Comparison of ENCODE assay signal across 7 cellular contexts in genomic region chr5:33435893-33436490, GRCh38. TPM values are rescaled to one million over a fixed set of nuclear protein-coding genes. Genes with fewer than 3 reads are reported as not detected.
A peak's percentile ranks its signal among the peaks of the same experiment; 100 is the strongest.
DNase-seq lines count a peak whose midpoint lies in the region; ATAC-seq lines count a peak whose summit lies in the region.
"Not testable (repeated sequence)": the region's sequence is repeated elsewhere in the genome, so short reads cannot be mapped to it uniquely, and the experiment has no call there.

No MANE protein-coding gene starts in this region.

- H3K27me3 Mint-ChIP-seq in activated naive CD4-positive, alpha-beta T cell treated with anti-CD3 and anti-CD28 coated beads for 36 hours (ENCODE audit: low read depth): not testable (repeated sequence)

- not testable (repeated sequence) for H3K4me3 Mint-ChIP-seq in activated naive CD4-positive, alpha-beta T cell treated with anti-CD3 and anti-CD28 coated beads for 36 hours

- not testable (repeated sequence) for H3K27ac Mint-ChIP-seq in activated naive CD4-positive, alpha-beta T cell treated with anti-CD3 and anti-CD28 coated beads for 36 hours

- peak; percentile 75 for DNase-seq in NCI-H1105 treated with DMSO at 0.1 percent for 48 hours (lab: John Stamatoyannopoulos, UW)
- DNase-seq in activated naive CD4-positive, alpha-beta T cell treated with anti-CD3 and anti-CD28 coated beads for 36 hours: peak; percentile 82
- DNase-seq in glomerular visceral epithelial cell (ENCODE audit: extremely low spot score): peak; percentile 80
- peak; percentile 86 for DNase-seq in pons (ENCODE audit: low spot score)

- not testable (repeated sequence) for H3K4me1 Mint-ChIP-seq in activated naive CD4-positive, alpha-beta T cell treated with anti-CD3 and anti-CD28 coated beads for 36 hours (ENCODE audit: low read depth)

- CTCF ChIA-PET in activated naive CD4-positive, alpha-beta T cell treated with anti-CD3 and anti-CD28 coated beads for 36 hours (lab: Charles Lee): interaction anchor here (0.8 to 3.5 kb wide), 12 partner anchors 10 to 533 kb away, joined by 3 to 21 read pairs (median 3); no protein-coding TSS in a partner anchor

- intact Hi-C loops in activated naive CD4-positive, alpha-beta T cell treated with anti-CD3 and anti-CD28 coated beads for 36 hours (cut with micrococcal nuclease): loop anchor here (1.0 to 10.0 kb wide), 6 partner anchors 152 to 1029 kb away; no protein-coding TSS in a partner anchor

- ATAC-seq in GM18499 (IDR thresholded peaks at IDR 0.05; ENCODE audit: insufficient read depth, unreplicated experiment): peak; percentile 54
- ATAC-seq in HG02852 (IDR thresholded peaks at IDR 0.05; ENCODE audit: unreplicated experiment): peak; percentile 37
- ATAC-seq in SK-N-SH treated with all-trans-retinoic acid at 6 μM for 48 hours: peak; percentile 50

- H3K36me3 Mint-ChIP-seq in activated naive CD4-positive, alpha-beta T cell treated with anti-CD3 and anti-CD28 coated beads for 36 hours (ENCODE audit: low read depth): not testable (repeated sequence)

- not testable (repeated sequence) for H3K9me3 Mint-ChIP-seq in activated naive CD4-positive, alpha-beta T cell treated with anti-CD3 and anti-CD28 coated beads for 36 hours

RNA-seq across cellular contexts. Expression of gene TARS1, which starts 4.8 kb away (rescaled TPM):
- 100 to 1,000 TPM; 244 to 260 TPM for total RNA-seq in activated naive CD4-positive, alpha-beta T cell treated with anti-CD3 and anti-CD28 coated beads for 36 hours

Comparison
In these comparisons a context has a peak if more than half of its experiments do, and no peak if none do; other contexts are left out.
1. Peak in every context shown above with its lines: DNase-seq and ATAC-seq.